ENCODE assay signal across 13 cellular contexts in genomic region chr12:123034022-123034541, GRCh38. TPM values are rescaled to one million over a fixed set of nuclear protein-coding genes. Genes with fewer than 3 reads are reported as not detected.
DNase-seq lines count a peak whose midpoint lies in the region; ATAC-seq and TF ChIP-seq lines count a peak whose summit lies in the region.
"Had no signal": no experiment of that assay in that cellular context is flagged by ENCODE, and none has a peak within 500 bp of the region (broad histone marks: within the 10 kb centered on the region; RNA-seq: fewer than 3 reads in every experiment).

No MANE protein-coding gene starts in this region.

- no peak overlapping the region for H4K91ac ChIP-seq in trophoblast cell (ENCODE audit: low read depth, low read length)

- no peak overlapping the region for H2BK5ac ChIP-seq in trophoblast cell (ENCODE audit: low read depth, low read length, poor library complexity)

- H3K14ac ChIP-seq in trophoblast cell (ENCODE audit: low read length), result no peak overlapping the region

- H3K4me2 ChIP-seq in trophoblast cell (ENCODE audit: low read length), result no peak overlapping the region

- H3K27ac ChIP-seq in trophoblast cell (ENCODE audit: low read depth, low read length), result no peak overlapping the region
- H3K27ac ChIP-seq in psoas muscle, result no peak overlapping the region
- H3K27ac ChIP-seq: tibial artery had no signal

- TF ChIP-seq CTCF in psoas muscle (IDR thresholded peaks at IDR 0.05), result no peak

- peaks cover 4% of the 10 kb centered on the region for H3K9me3 ChIP-seq in trophoblast cell (ENCODE audit: insufficient read depth, low read depth, low read length)
- H3K9me3 ChIP-seq in psoas muscle, result no peaks in the 10 kb centered on the region
- H3K9me3 ChIP-seq: tibial artery had no signal

- H3K18ac ChIP-seq in trophoblast cell (ENCODE audit: low read length), result no peak overlapping the region

- H3K4me1 ChIP-seq in trophoblast cell (ENCODE audit: control insufficient read depth in 1 of 2, insufficient read depth in 2 of 2, low read length in 2 of 2), result peaks cover 0 to 4% of the 10 kb centered on the region in 2 experiments
- no peaks in the 10 kb centered on the region for H3K4me1 ChIP-seq in psoas muscle
- H3K4me1 ChIP-seq: tibial artery had no signal

- no peaks in the 10 kb centered on the region for H3K79me2 ChIP-seq in trophoblast cell (ENCODE audit: control insufficient read depth, insufficient read depth, low read length, poor library complexity)

- H4K12ac ChIP-seq in trophoblast cell (ENCODE audit: low read depth, low read length), result no peak overlapping the region

- no peak overlapping the region for H3K4ac ChIP-seq in trophoblast cell (ENCODE audit: low read depth, low read length)

- no peak overlapping the region for H4K8ac ChIP-seq in trophoblast cell (ENCODE audit: low read depth, low read length)

- H3K4me1 Mint-ChIP-seq in T-helper 2 cell treated with Interferon-gamma antibody and Interleukin-4, amounts not matched to agents 5 μg/mL and 100 μg/mL, for 36 hours (ENCODE audit: low read depth), result peaks cover 13% of the 10 kb centered on the region
- H3K4me1 Mint-ChIP-seq in activated naive CD8-positive, alpha-beta T cell treated with anti-CD3 and anti-CD28 coated beads, Interleukin-2, amount 10 ng/mL, durations not matched to agents 7 days and 5 days, result peaks cover 19% of the 10 kb centered on the region

- peak overlapping the region; percentile 4 for H3K27ac Mint-ChIP-seq in T-helper 2 cell treated with Interferon-gamma antibody and Interleukin-4, amounts not matched to agents 5 μg/mL and 100 μg/mL, for 36 hours
- H3K27ac Mint-ChIP-seq in activated naive CD8-positive, alpha-beta T cell treated with anti-CD3 and anti-CD28 coated beads, Interleukin-2, amount 10 ng/mL, durations not matched to agents 7 days and 5 days, result peak overlapping the region; percentile 39
- H3K27ac Mint-ChIP-seq: activated CD4-positive, alpha-beta memory T cell treated with anti-CD3 and anti-CD28 coated beads, Interleukin-2, amount 10 ng/mL, durations not matched to agents 7 days and 5 days had no signal

- WGBS in trophoblast cell (ENCODE audit: extremely low coverage, insufficient coverage, insufficient read length), result no CpG with 5 or more reads among the region's 21 CpGs
- WGBS in psoas muscle, 3 donors, result 83 to 87% (median 85%) methylated on average over 21 of the region's 21 CpGs

- H3K4me3 Mint-ChIP-seq in T-helper 2 cell treated with Interferon-gamma antibody and Interleukin-4, amounts not matched to agents 5 μg/mL and 100 μg/mL, for 36 hours, result peak overlapping the region; percentile 5
- peak overlapping the region; percentile 43 for H3K4me3 Mint-ChIP-seq in activated naive CD8-positive, alpha-beta T cell treated with anti-CD3 and anti-CD28 coated beads, Interleukin-2, amount 10 ng/mL, durations not matched to agents 7 days and 5 days
- H3K4me3 Mint-ChIP-seq: activated CD4-positive, alpha-beta memory T cell treated with anti-CD3 and anti-CD28 coated beads, Interleukin-2, amount 10 ng/mL, durations not matched to agents 7 days and 5 days; nephron progenitor cell had no signal

- H3K36me3 ChIP-seq in trophoblast cell (ENCODE audit: control insufficient read depth in 1 of 2, insufficient read depth in 2 of 2, low read length in 2 of 2) (peaks cover 0 to 4% of the 10 kb centered on the region in 2 experiments), psoas muscle (ENCODE audit: insufficient read depth in 1 of 2, low read depth in 1 of 2) (peaks cover 2 to 17% of the 10 kb centered on the region in 2 donors)

- no peak overlapping the region for H2AFZ ChIP-seq in trophoblast cell (ENCODE audit: insufficient read depth, low read length, poor library complexity)

- no peaks in the 10 kb centered on the region for H3K9me3 Mint-ChIP-seq in T-helper 2 cell treated with Interferon-gamma antibody and Interleukin-4, amounts not matched to agents 5 μg/mL and 100 μg/mL, for 36 hours
- no peaks in the 10 kb centered on the region for H3K9me3 Mint-ChIP-seq in activated naive CD8-positive, alpha-beta T cell treated with anti-CD3 and anti-CD28 coated beads, Interleukin-2, amount 10 ng/mL, durations not matched to agents 7 days and 5 days
- H3K9me3 Mint-ChIP-seq: activated CD4-positive, alpha-beta memory T cell treated with anti-CD3 and anti-CD28 coated beads, Interleukin-2, amount 10 ng/mL, durations not matched to agents 7 days and 5 days; nephron progenitor cell had no signal

- H2AK5ac ChIP-seq in trophoblast cell (ENCODE audit: low read length), result no peak overlapping the region

- intact Hi-C loops in psoas muscle (cut with DNase I), result no loop called here

- H3K9ac ChIP-seq in trophoblast cell (ENCODE audit: low read length), result no peak overlapping the region

- ATAC-seq in activated naive CD8-positive, alpha-beta T cell treated with anti-CD3 and anti-CD28 coated beads, Interleukin-2, amount 10 ng/mL, durations not matched to agents 7 days and 5 days (ENCODE audit: low read depth), result peak; percentile 37
- ATAC-seq in HG03095 (IDR thresholded peaks at IDR 0.05; ENCODE audit: unreplicated experiment) (no peak), psoas muscle (no peak)

- no peak overlapping the region for H2BK120ac ChIP-seq in trophoblast cell (ENCODE audit: insufficient read depth, low read length, poor library complexity)

- H2BK12ac ChIP-seq in trophoblast cell (ENCODE audit: low read length), result no peak overlapping the region

- no peaks in the 10 kb centered on the region for H3K27me3 ChIP-seq in trophoblast cell (ENCODE audit: insufficient read depth, low read length)
- H3K27me3 ChIP-seq in psoas muscle (ENCODE audit: insufficient read depth in 3 of 3, low read length in 2 of 3), result no peaks in the 10 kb centered on the region
- H3K27me3 ChIP-seq: tibial artery had no signal

- no peaks in the 10 kb centered on the region for H3K27me3 Mint-ChIP-seq in T-helper 2 cell treated with Interferon-gamma antibody and Interleukin-4, amounts not matched to agents 5 μg/mL and 100 μg/mL, for 36 hours (ENCODE audit: low read depth)
- no peaks in the 10 kb centered on the region for H3K27me3 Mint-ChIP-seq in activated naive CD8-positive, alpha-beta T cell treated with anti-CD3 and anti-CD28 coated beads, Interleukin-2, amount 10 ng/mL, durations not matched to agents 7 days and 5 days
- H3K27me3 Mint-ChIP-seq: activated CD4-positive, alpha-beta memory T cell treated with anti-CD3 and anti-CD28 coated beads, Interleukin-2, amount 10 ng/mL, durations not matched to agents 7 days and 5 days had no signal

- H3K23ac ChIP-seq in trophoblast cell (ENCODE audit: low read length), result no peak overlapping the region

- no peaks in the 10 kb centered on the region for H3K79me1 ChIP-seq in trophoblast cell (ENCODE audit: low read length)

- H3K4me3 ChIP-seq in trophoblast cell (ENCODE audit: low read depth, low read length), result peak overlapping the region; percentile 28
- H3K4me3 ChIP-seq in psoas muscle, result no peak overlapping the region
- H3K4me3 ChIP-seq: tibial artery had no signal

- DNase-seq in T-helper 2 cell treated with Interferon-gamma antibody and Interleukin-4, amounts not matched to agents 5 μg/mL and 100 μg/mL, for 36 hours (ENCODE audit: low spot score), result no peak
- DNase-seq in T-helper 2 cell, result no peak
- peak; percentile 97 to 98 for DNase-seq in Kasumi-1 (lab: John Stamatoyannopoulos, UW)
- DNase-seq in activated naive CD8-positive, alpha-beta T cell treated with anti-CD3 and anti-CD28 coated beads, Interleukin-2, amount 10 ng/mL, durations not matched to agents 7 days and 5 days, result no peak
- no peak for DNase-seq in trophoblast cell
- no peak for DNase-seq in amygdala (lab: John Stamatoyannopoulos, UW)
- no peak for DNase-seq in psoas muscle
- DNase-seq: activated CD4-positive, alpha-beta memory T cell treated with anti-CD3 and anti-CD28 coated beads, Interleukin-2, amount 10 ng/mL, durations not matched to agents 7 days and 5 days; DMS153; NCI-H2029 treated with DMSO at 0.1 percent for 48 hours; nephron progenitor cell; tibial artery had no signal

- peaks cover 6% of the 10 kb centered on the region for H3K36me3 Mint-ChIP-seq in T-helper 2 cell treated with Interferon-gamma antibody and Interleukin-4, amounts not matched to agents 5 μg/mL and 100 μg/mL, for 36 hours (ENCODE audit: low read depth)
- peaks cover 11% of the 10 kb centered on the region for H3K36me3 Mint-ChIP-seq in activated naive CD8-positive, alpha-beta T cell treated with anti-CD3 and anti-CD28 coated beads, Interleukin-2, amount 10 ng/mL, durations not matched to agents 7 days and 5 days

- POLR2A ChIA-PET in activated naive CD8-positive, alpha-beta T cell treated with anti-CD3 and anti-CD28 coated beads, Interleukin-2, amount 10 ng/mL, durations not matched to agents 7 days and 5 days (lab: Charles Lee), result interaction anchor here (1.0 kb wide), 1 partner anchor 10 kb away, joined by 3 read pairs; no protein-coding TSS in a partner anchor

RNA-seq across cellular contexts. Expression of gene ARL6IP4, which starts 53.6 kb away (rescaled TPM):
- total RNA-seq in activated naive CD8-positive, alpha-beta T cell treated with anti-CD3 and anti-CD28 coated beads, Interleukin-2, amount 10 ng/mL, durations not matched to agents 7 days and 5 days, result 100 to 1,000 TPM; 204 to 211 TPM
- polyA plus RNA-seq in trophoblast cell (2013), result 121 and 122 TPM in 2 replicates
- total RNA-seq in psoas muscle, result 100 to 1,000 TPM; 113 to 130 (median 117) TPM
- polyA plus RNA-seq in psoas muscle, result 100 to 1,000 TPM; 161 to 193 (median 187) TPM

RNA-seq across cellular contexts. Expression of gene OGFOD2, which starts 59.0 kb away (rescaled TPM):
- total RNA-seq in activated naive CD8-positive, alpha-beta T cell treated with anti-CD3 and anti-CD28 coated beads, Interleukin-2, amount 10 ng/mL, durations not matched to agents 7 days and 5 days, result 10 to 100 TPM; 33.8 to 35.5 TPM
- polyA plus RNA-seq in trophoblast cell (2013), result 5.6 and 6.0 TPM in 2 replicates
- 10 to 100 TPM in 1 of 4 donors, 1 to 10 TPM in 3; 6.4 to 12.0 (median 8.5) TPM for total RNA-seq in psoas muscle
- polyA plus RNA-seq in psoas muscle, result 10 to 100 TPM in 2 of 3 donors, 1 to 10 TPM in 1; 7.0 to 25.3 (median 19.5) TPM

Comparison
In these comparisons a context has a peak if more than half of its experiments do, and no peak if none do; other contexts are left out.
1. DNase-seq: peak in Kasumi-1 (2 of 2); none in T-helper 2 cell treated with Interferon-gamma antibody and Interleukin-4, amounts not matched to agents 5 μg/mL and 100 μg/mL, for 36 hours (single experiment), T-helper 2 cell (0 of 5), activated naive CD8-positive, alpha-beta T cell treated with anti-CD3 and anti-CD28 coated beads, Interleukin-2, amount 10 ng/mL, durations not matched to agents 7 days and 5 days (single experiment), trophoblast cell (0 of 2), amygdala (0 of 56) and psoas muscle (0 of 2).